Comparison of ENCODE assay signal across 1 cellular context in the genomic region with DNA sequence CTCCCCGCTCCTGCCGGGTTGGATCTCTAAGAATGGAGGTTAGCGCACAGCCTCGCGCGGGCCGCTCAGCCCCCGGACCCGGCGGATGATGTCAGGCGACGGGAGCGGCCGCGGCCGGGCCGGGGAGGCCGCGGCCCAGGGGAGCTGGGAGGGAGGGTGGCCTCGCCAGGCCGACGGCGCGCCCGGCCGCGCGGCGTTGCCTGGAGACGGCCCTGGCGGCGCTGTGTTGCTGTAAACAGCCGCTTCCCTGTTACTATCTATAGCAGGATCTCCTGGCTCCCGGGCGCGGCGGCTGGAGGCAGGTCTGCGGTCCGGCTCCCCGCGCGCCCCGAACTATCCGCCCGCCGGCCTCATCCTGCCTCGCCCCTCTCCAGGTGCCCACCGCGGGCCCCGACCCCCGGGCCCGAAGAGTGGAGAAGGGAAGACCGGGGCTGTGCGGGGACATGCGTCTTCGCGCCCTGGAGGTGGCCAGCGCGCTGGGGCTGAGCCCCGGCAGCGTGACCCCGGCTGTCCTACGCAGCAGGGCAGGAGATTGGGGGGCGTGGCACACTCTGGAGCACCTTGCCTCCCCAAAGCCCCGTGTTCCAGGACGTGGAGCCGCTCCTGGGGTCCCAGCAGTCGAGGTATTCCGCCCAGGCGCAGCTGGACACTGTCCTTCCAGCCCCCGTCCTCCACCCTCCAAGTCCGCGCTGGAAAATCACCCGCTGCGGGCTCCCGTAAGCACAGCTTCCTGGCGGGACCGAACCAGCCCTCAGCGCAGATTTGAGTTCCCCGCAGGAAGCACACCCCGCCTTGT.
TF ChIP-seq lines count a peak whose summit lies in the region.

No MANE protein-coding gene starts in this region.

TF ChIP-seq in K562, 482 proteins besides CTCF, POLR2A, EP300 and RAD21 (continued from another document and continues in another):
- TF ChIP-seq, protein P1, sequence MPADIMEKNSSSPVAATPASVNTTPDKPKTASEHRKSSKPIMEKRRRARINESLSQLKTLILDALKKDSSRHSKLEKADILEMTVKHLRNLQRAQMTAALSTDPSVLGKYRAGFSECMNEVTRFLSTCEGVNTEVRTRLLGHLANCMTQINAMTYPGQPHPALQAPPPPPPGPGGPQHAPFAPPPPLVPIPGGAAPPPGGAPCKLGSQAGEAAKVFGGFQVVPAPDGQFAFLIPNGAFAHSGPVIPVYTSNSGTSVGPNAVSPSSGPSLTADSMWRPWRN (IDR thresholded peaks at IDR 0.05; ENCODE audit: low read depth) = peak; percentile 25; the same call in 1 of the 2 replicates
- TF ChIP-seq CEBPB (tag; IDR thresholded peaks at IDR 0.05) (no peak), HDAC2 (IDR thresholded peaks at IDR 0.05) (peak; percentile 32; the same call in 1 of the 2 replicates), NEUROD1 (IDR thresholded peaks at IDR 0.05; ENCODE audit: borderline replicate concordance, low read depth, low read length, partially characterized antibody) (peak; percentile 78), L3MBTL2 (IDR thresholded peaks at IDR 0.05) (peak; percentile 83), DMBX1 (CRISPR knock-in tag; IDR thresholded peaks at IDR 0.05; ENCODE audit: borderline replicate concordance) (no peak), ZNF75A (CRISPR knock-in tag; IDR thresholded peaks at IDR 0.05) (no peak), ZNF589 (CRISPR knock-in tag; IDR thresholded peaks at IDR 0.05; ENCODE audit: low read depth) (no peak), MECOM (CRISPR knock-in tag; IDR thresholded peaks at IDR 0.05) (no peak), KAT7 (CRISPR knock-in tag; IDR thresholded peaks at IDR 0.05; ENCODE audit: borderline replicate concordance) (0 out of 2 replicates have a peak, but pooled peaks have one; percentile 44), ELF4 (CRISPR knock-in tag; IDR thresholded peaks at IDR 0.05) (no peak), ZNF175 (CRISPR knock-in tag; IDR thresholded peaks at IDR 0.05; ENCODE audit: low read depth) (no peak), NCOR1 (IDR thresholded peaks at IDR 0.05) (peak; percentile 40; the same call in 1 of the 2 replicates), ZNF407 (IDR thresholded peaks at IDR 0.05; ENCODE audit: low read depth) (peak; percentile 50; the same call in 1 of the 2 replicates), MYNN (IDR thresholded peaks at IDR 0.05) (peak; percentile 12; the same call in 1 of the 2 replicates), MYNN (CRISPR knock-in tag; IDR thresholded peaks at IDR 0.05) (no peak), SMARCA5 (IDR thresholded peaks at IDR 0.05) (no peak), MEF2A (IDR thresholded peaks at IDR 0.05; ENCODE audit: control insufficient read depth, low read depth, low read length) (no peak), PATZ1 (CRISPR knock-in tag; IDR thresholded peaks at IDR 0.05; ENCODE audit: borderline replicate concordance) (no peak), ZNF324 (CRISPR knock-in tag; IDR thresholded peaks at IDR 0.05) (no peak), KDM4B (IDR thresholded peaks at IDR 0.05; ENCODE audit: borderline replicate concordance in 2 of 2, low read depth in 1 of 2) (no peak), ZBTB8A (IDR thresholded peaks at IDR 0.05; ENCODE audit: partially characterized antibody) (no peak), ESRRA (IDR thresholded peaks at IDR 0.05; ENCODE audit: borderline replicate concordance, low read depth) (peak; percentile 24; the same call in 1 of the 2 replicates), NR2C2 (CRISPR knock-in tag; IDR thresholded peaks at IDR 0.05) (no peak), NR2C2 (tag; IDR thresholded peaks at IDR 0.05) (peak; percentile 71), PCBP1 (IDR thresholded peaks at IDR 0.05; ENCODE audit: low read depth, low read length, poor library complexity, severe bottlenecking) (peak; percentile 68), ZNF232 (CRISPR knock-in tag; IDR thresholded peaks at IDR 0.05) (no peak), FUS (optimal IDR thresholded peaks at IDR 0.05; ENCODE audit: low read depth, low read length) (no peak), ESRRB (CRISPR knock-in tag; IDR thresholded peaks at IDR 0.05; ENCODE audit: borderline replicate concordance) (no peak), POLR3G (IDR thresholded peaks at IDR 0.05; ENCODE audit: extremely low read depth, insufficient read length, insufficient replicate concordance) (no peak), SMC3 (conservative IDR thresholded peaks at IDR 0.05; ENCODE audit: insufficient read depth, low read depth, low read length) (no peak), CREB1 (IDR thresholded peaks at IDR 0.05) (no peak), CREB1 (CRISPR knock-in tag; IDR thresholded peaks at IDR 0.05) (no peak), JUND (IDR thresholded peaks at IDR 0.05; ENCODE audit: borderline replicate concordance, low read depth, low read length) (peak; percentile 51; the same call in 1 of the 2 replicates), JUND (tag; IDR thresholded peaks at IDR 0.05; ENCODE audit: borderline replicate concordance, low read depth, low read length) (no peak)
- TF ChIP-seq, protein P2, sequence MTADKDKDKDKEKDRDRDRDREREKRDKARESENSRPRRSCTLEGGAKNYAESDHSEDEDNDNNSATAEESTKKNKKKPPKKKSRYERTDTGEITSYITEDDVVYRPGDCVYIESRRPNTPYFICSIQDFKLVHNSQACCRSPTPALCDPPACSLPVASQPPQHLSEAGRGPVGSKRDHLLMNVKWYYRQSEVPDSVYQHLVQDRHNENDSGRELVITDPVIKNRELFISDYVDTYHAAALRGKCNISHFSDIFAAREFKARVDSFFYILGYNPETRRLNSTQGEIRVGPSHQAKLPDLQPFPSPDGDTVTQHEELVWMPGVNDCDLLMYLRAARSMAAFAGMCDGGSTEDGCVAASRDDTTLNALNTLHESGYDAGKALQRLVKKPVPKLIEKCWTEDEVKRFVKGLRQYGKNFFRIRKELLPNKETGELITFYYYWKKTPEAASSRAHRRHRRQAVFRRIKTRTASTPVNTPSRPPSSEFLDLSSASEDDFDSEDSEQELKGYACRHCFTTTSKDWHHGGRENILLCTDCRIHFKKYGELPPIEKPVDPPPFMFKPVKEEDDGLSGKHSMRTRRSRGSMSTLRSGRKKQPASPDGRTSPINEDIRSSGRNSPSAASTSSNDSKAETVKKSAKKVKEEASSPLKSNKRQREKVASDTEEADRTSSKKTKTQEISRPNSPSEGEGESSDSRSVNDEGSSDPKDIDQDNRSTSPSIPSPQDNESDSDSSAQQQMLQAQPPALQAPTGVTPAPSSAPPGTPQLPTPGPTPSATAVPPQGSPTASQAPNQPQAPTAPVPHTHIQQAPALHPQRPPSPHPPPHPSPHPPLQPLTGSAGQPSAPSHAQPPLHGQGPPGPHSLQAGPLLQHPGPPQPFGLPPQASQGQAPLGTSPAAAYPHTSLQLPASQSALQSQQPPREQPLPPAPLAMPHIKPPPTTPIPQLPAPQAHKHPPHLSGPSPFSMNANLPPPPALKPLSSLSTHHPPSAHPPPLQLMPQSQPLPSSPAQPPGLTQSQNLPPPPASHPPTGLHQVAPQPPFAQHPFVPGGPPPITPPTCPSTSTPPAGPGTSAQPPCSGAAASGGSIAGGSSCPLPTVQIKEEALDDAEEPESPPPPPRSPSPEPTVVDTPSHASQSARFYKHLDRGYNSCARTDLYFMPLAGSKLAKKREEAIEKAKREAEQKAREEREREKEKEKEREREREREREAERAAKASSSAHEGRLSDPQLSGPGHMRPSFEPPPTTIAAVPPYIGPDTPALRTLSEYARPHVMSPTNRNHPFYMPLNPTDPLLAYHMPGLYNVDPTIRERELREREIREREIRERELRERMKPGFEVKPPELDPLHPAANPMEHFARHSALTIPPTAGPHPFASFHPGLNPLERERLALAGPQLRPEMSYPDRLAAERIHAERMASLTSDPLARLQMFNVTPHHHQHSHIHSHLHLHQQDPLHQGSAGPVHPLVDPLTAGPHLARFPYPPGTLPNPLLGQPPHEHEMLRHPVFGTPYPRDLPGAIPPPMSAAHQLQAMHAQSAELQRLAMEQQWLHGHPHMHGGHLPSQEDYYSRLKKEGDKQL (CRISPR knock-in tag; IDR thresholded peaks at IDR 0.05; ENCODE audit: borderline replicate concordance) = no peak
- TF ChIP-seq, protein P3, sequence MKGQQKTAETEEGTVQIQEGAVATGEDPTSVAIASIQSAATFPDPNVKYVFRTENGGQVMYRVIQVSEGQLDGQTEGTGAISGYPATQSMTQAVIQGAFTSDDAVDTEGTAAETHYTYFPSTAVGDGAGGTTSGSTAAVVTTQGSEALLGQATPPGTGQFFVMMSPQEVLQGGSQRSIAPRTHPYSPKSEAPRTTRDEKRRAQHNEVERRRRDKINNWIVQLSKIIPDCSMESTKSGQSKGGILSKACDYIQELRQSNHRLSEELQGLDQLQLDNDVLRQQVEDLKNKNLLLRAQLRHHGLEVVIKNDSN (CRISPR knock-in tag; IDR thresholded peaks at IDR 0.05) = no peak; the same call in 1 of the 2 replicates
- TF ChIP-seq, protein P4, sequence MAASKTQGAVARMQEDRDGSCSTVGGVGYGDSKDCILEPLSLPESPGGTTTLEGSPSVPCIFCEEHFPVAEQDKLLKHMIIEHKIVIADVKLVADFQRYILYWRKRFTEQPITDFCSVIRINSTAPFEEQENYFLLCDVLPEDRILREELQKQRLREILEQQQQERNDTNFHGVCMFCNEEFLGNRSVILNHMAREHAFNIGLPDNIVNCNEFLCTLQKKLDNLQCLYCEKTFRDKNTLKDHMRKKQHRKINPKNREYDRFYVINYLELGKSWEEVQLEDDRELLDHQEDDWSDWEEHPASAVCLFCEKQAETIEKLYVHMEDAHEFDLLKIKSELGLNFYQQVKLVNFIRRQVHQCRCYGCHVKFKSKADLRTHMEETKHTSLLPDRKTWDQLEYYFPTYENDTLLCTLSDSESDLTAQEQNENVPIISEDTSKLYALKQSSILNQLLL (CRISPR knock-in tag; IDR thresholded peaks at IDR 0.05; ENCODE audit: borderline replicate concordance) = no peak
- TF ChIP-seq, protein P5, sequence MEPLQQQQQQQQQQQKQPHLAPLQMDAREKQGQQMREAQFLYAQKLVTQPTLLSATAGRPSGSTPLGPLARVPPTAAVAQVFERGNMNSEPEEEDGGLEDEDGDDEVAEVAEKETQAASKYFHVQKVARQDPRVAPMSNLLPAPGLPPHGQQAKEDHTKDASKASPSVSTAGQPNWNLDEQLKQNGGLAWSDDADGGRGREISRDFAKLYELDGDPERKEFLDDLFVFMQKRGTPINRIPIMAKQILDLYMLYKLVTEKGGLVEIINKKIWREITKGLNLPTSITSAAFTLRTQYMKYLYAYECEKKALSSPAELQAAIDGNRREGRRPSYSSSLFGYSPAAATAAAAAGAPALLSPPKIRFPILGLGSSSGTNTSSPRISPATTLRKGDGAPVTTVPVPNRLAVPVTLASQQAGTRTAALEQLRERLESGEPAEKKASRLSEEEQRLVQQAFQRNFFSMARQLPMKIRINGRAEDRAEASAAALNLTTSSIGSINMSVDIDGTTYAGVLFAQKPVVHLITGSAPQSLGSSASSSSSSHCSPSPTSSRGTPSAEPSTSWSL (CRISPR knock-in tag; IDR thresholded peaks at IDR 0.05; ENCODE audit: borderline replicate concordance) = no peak
